Comparison of ENCODE assay signal across 30 cellular contexts in genomic region chr10:49751216-49751615, GRCh38. TPM values are rescaled to one million over a fixed set of nuclear protein-coding genes. Genes with fewer than 3 reads are reported as not detected.
"Had no signal": no experiment of that assay in that cellular context is flagged by ENCODE, and none has a peak within 500 bp of the region (broad histone marks: within the 10 kb centered on the region; RNA-seq: fewer than 3 reads in every experiment).

No MANE protein-coding gene starts in this region.

- H3K4me1 Mint-ChIP-seq: mesothelial cell of epicardium; naive B cell; stimulated activated memory B cell treated with anti-CD40 and anti-IgM and Interleukin-4, amounts not matched to agents 10 μg/mL and 1 μg/mL and 100 μg/mL, for 72 hours had no signal

- DNase-seq: effector CD8-positive, alpha-beta T cell; foreskin keratinocyte; glutamatergic neuron; heart right ventricle; hippocampal formation; mucosa of descending colon; naive B cell; sigmoid colon; stimulated activated CD4-positive, alpha-beta T cell treated with anti-CD3 and anti-CD28 coated beads, Interleukin-4, amount 100 ng/mL, for 4 hours; stimulated activated naive CD8-positive, alpha-beta T cell treated with anti-CD3 and anti-CD28 coated beads, Interleukin-15, Interleukin-2, amounts not matched to agents 100 U/mL and 50 U/mL, for 24 hours; substantia nigra; testis had no signal

- FAIRE-seq: colon, keratinocyte had no signal

- H3K36me3 ChIP-seq: gastroesophageal sphincter, heart right ventricle, prostate gland, right atrium auricular region, sigmoid colon, tibial artery had no signal

- H3K27ac Mint-ChIP-seq: dendritic cell treated with granulocyte-macrophage colony-stimulating factor and Interleukin-4, amounts not matched to agents 40 ng/mL and 50 ng/mL, for 4 days; endodermal cell; memory B cell; mesothelial cell of epicardium; natural killer cell treated with Interleukin-12 subunit alpha and Interleukin-12 subunit beta and Interleukin-15 and Interleukin-18, amount 100 ng/mL, for 72 hours; stimulated activated memory B cell treated with anti-CD40 and anti-IgM and Interleukin-4, amounts not matched to agents 10 μg/mL and 1 μg/mL and 100 μg/mL, for 72 hours; type B pancreatic cell had no signal

- ATAC-seq: esophagus mucosa; foreskin keratinocyte; gastroesophageal sphincter; heart right ventricle; left lobe of liver; mucosa of descending colon; stimulated activated memory B cell treated with anti-CD40 and anti-IgM and Interleukin-4, amounts not matched to agents 10 μg/mL and 1 μg/mL and 100 μg/mL, for 72 hours; stimulated activated naive CD8-positive, alpha-beta T cell treated with anti-CD3 and anti-CD28 coated beads, Interleukin-15, Interleukin-2, amounts not matched to agents 100 U/mL and 50 U/mL, for 24 hours had no signal

- H3K27me3 Mint-ChIP-seq: type B pancreatic cell had no signal

- H3K27ac ChIP-seq: epithelial cell of prostate, foreskin keratinocyte, gastroesophageal sphincter, heart right ventricle, prostate gland, right atrium auricular region, sigmoid colon, testis, tibial artery had no signal

- H3K36me3 Mint-ChIP-seq: memory B cell; naive B cell; natural killer cell treated with Interleukin-12 subunit alpha and Interleukin-12 subunit beta and Interleukin-15 and Interleukin-18, amount 100 ng/mL, for 72 hours; stimulated activated memory B cell treated with anti-CD40 and anti-IgM and Interleukin-4, amounts not matched to agents 10 μg/mL and 1 μg/mL and 100 μg/mL, for 72 hours; type B pancreatic cell had no signal

- H3K9me3 ChIP-seq: gastroesophageal sphincter, heart right ventricle, mucosa of descending colon, prostate gland, right atrium auricular region, sigmoid colon, testis, tibial artery had no signal

- H3K9me3 Mint-ChIP-seq: dendritic cell treated with granulocyte-macrophage colony-stimulating factor and Interleukin-4, amounts not matched to agents 40 ng/mL and 50 ng/mL, for 4 days; endodermal cell; memory B cell; mesothelial cell of epicardium; naive B cell; natural killer cell treated with Interleukin-12 subunit alpha and Interleukin-12 subunit beta and Interleukin-15 and Interleukin-18, amount 100 ng/mL, for 72 hours; neural crest cell; stimulated activated memory B cell treated with anti-CD40 and anti-IgM and Interleukin-4, amounts not matched to agents 10 μg/mL and 1 μg/mL and 100 μg/mL, for 72 hours; type B pancreatic cell had no signal

- H3K4me3 Mint-ChIP-seq: dendritic cell treated with granulocyte-macrophage colony-stimulating factor and Interleukin-4, amounts not matched to agents 40 ng/mL and 50 ng/mL, for 4 days; endodermal cell; memory B cell; mesothelial cell of epicardium; naive B cell; natural killer cell treated with Interleukin-12 subunit alpha and Interleukin-12 subunit beta and Interleukin-15 and Interleukin-18, amount 100 ng/mL, for 72 hours; neural crest cell; stimulated activated memory B cell treated with anti-CD40 and anti-IgM and Interleukin-4, amounts not matched to agents 10 μg/mL and 1 μg/mL and 100 μg/mL, for 72 hours; type B pancreatic cell had no signal

- H3K4me1 ChIP-seq: foreskin keratinocyte, gastroesophageal sphincter, heart right ventricle, prostate gland, right atrium auricular region, sigmoid colon, testis, tibial artery had no signal

- H3K27me3 ChIP-seq: foreskin keratinocyte, right atrium auricular region, sigmoid colon, testis had no signal

- H3K4me3 ChIP-seq: gastroesophageal sphincter, heart right ventricle, lung, mucosa of descending colon, prostate gland, right atrium auricular region, sigmoid colon, testis, tibial artery had no signal

RNA-seq across cellular contexts. Expression of gene OGDHL, which starts 10.9 kb away (rescaled TPM):
- total RNA-seq: natural killer cell treated with Interleukin-12 subunit alpha and Interleukin-12 subunit beta and Interleukin-15 and Interleukin-18, amount 100 ng/mL, for 72 hours had no signal
